Comparison of ENCODE assay signal across 32 cellular contexts in the genomic region with DNA sequence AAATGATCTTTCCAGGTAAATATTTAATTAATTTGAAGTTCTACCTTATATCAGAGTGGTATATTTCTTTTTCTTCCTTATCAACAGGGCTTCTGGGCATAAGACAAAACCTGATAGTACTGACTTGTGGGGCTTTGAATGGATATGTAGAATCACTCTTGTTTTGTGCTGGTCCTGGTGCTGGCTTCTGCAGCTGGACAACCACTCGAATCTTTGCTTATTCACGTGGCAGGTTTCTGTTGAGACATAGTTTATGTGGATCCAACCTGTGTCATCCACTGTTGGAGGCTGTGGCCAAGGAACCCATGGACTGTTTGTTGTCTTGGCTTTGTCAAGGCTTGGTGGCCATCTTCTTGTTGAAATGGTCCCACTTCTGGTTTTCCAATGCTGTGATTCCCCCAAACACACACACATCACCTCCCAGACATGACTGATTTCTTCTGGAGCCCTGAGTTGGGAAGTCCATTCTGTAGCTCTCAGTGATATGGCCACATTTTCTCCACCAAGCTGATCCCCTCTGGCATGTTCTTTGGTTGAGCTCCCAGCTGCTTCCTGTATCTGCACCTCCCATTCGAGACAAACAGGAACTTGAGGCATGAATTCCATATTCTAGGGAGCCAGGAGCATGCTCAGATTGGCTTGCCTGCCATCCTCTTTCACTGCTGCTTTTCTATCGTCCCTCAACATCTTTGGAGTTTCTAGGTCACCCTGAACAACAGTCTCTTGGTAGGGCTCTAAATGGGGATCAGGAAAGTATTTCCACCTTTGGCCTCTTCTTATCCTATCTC. TPM values are rescaled to one million over a fixed set of nuclear protein-coding genes. Genes with fewer than 3 reads are reported as not detected.
"Had no signal": no experiment of that assay in that cellular context is flagged by ENCODE, and none has a peak within 500 bp of the region (broad histone marks: within the 10 kb centered on the region; RNA-seq: fewer than 3 reads in every experiment).

No MANE protein-coding gene starts in this region.

- DNase-seq: activated B cell treated with CpG ODN at 0.5 μM for 24 hours; activated CD4-positive, alpha-beta memory T cell treated with anti-CD3 and anti-CD28 coated beads, Interleukin-2, amount 10 ng/mL, durations not matched to agents 7 days and 5 days; activated CD4-positive, alpha-beta T cell treated with anti-CD3 and anti-CD28 coated beads for 36 hours; activated CD4-positive, alpha-beta T cell treated with anti-CD3 and anti-CD28 coated beads, Interleukin-2, amount 50 U/mL, for 1 hour; activated gamma-delta T cell; activated naive CD4-positive, alpha-beta T cell treated with anti-CD3 and anti-CD28 coated beads for 36 hours; activated naive CD8-positive, alpha-beta T cell treated with anti-CD3 and anti-CD28 coated beads, Interleukin-2, amount 10 ng/mL, durations not matched to agents 7 days and 5 days; activated T-cell treated with anti-CD3 and anti-CD28 coated beads for 4 hours; activated T-cell treated with anti-CD3 and anti-CD28 coated beads, Interleukin-2, amount 50 U/mL, for 48 hours; adrenal gland; anterior cingulate cortex; cerebellar nuclear complex; MG63; NCI-H1105; NCI-H1436; NCI-H1694 treated with DMSO at 0.1 percent for 48 hours; NCI-H2029 treated with DMSO at 0.1 percent for 48 hours; NCI-H345; NCI-H510A; NCI-H69; NK-92 treated with Interleukin-12 subunit alpha and Interleukin-12 subunit beta, amount 100 ng/mL, for 24 hours; OCI-M1; RPMI8226; SHP77; T-helper 17 cell; T-helper 9 cell had no signal

- H3K4me1 Mint-ChIP-seq: activated B cell treated with CpG ODN at 0.5 μM for 24 hours had no signal

- H3K9me3 ChIP-seq: adrenal gland, MG63, SJSA1 had no signal

- H3K4me2 ChIP-seq: KMS-11 had no signal

- H3K4me3 ChIP-seq: adrenal gland, MG63, SJSA1 had no signal

- H3K36me3 ChIP-seq: adrenal gland, MG63, SJSA1 had no signal

- ATAC-seq: activated CD4-positive, alpha-beta T cell treated with anti-CD3 and anti-CD28 coated beads for 36 hours; activated T-helper 17 cell treated with anti-CD3 and anti-CD28 coated beads, Interleukin-2, amount 50 U/mL, for 72 hours; Panc1; T-helper 17 cell had no signal

- H3K27me3 ChIP-seq: adrenal gland, MG63, SJSA1 had no signal

- H3K27me3 Mint-ChIP-seq: activated CD4-positive, alpha-beta memory T cell treated with anti-CD3 and anti-CD28 coated beads, Interleukin-2, amount 10 ng/mL, durations not matched to agents 7 days and 5 days; activated CD4-positive, alpha-beta T cell treated with anti-CD3 and anti-CD28 coated beads for 36 hours; activated naive CD8-positive, alpha-beta T cell treated with anti-CD3 and anti-CD28 coated beads, Interleukin-2, amount 10 ng/mL, durations not matched to agents 7 days and 5 days; activated T-helper 17 cell treated with anti-CD3 and anti-CD28 coated beads, Interleukin-2, amount 50 U/mL, for 72 hours; T-helper 17 cell had no signal

- H3K27ac Mint-ChIP-seq: activated B cell treated with CpG ODN at 0.5 μM for 24 hours; activated CD4-positive, alpha-beta memory T cell treated with anti-CD3 and anti-CD28 coated beads, Interleukin-2, amount 10 ng/mL, durations not matched to agents 7 days and 5 days; activated CD4-positive, alpha-beta T cell treated with anti-CD3 and anti-CD28 coated beads for 36 hours; activated naive CD4-positive, alpha-beta T cell treated with anti-CD3 and anti-CD28 coated beads for 36 hours; activated naive CD8-positive, alpha-beta T cell treated with anti-CD3 and anti-CD28 coated beads, Interleukin-2, amount 10 ng/mL, durations not matched to agents 7 days and 5 days; activated T-helper 17 cell treated with anti-CD3 and anti-CD28 coated beads, Interleukin-2, amount 50 U/mL, for 72 hours; T-helper 17 cell had no signal

- H3K9ac ChIP-seq: KMS-11 had no signal

- H3K9me3 Mint-ChIP-seq: activated B cell treated with CpG ODN at 0.5 μM for 24 hours; activated CD4-positive, alpha-beta memory T cell treated with anti-CD3 and anti-CD28 coated beads, Interleukin-2, amount 10 ng/mL, durations not matched to agents 7 days and 5 days; activated naive CD4-positive, alpha-beta T cell treated with anti-CD3 and anti-CD28 coated beads for 36 hours; activated T-helper 17 cell treated with anti-CD3 and anti-CD28 coated beads, Interleukin-2, amount 50 U/mL, for 72 hours had no signal

- H3K27ac ChIP-seq: adrenal gland, KMS-11, SJSA1 had no signal

- H3K4me3 Mint-ChIP-seq: activated B cell treated with CpG ODN at 0.5 μM for 24 hours; activated CD4-positive, alpha-beta memory T cell treated with anti-CD3 and anti-CD28 coated beads, Interleukin-2, amount 10 ng/mL, durations not matched to agents 7 days and 5 days; activated CD4-positive, alpha-beta T cell treated with anti-CD3 and anti-CD28 coated beads for 36 hours; activated naive CD4-positive, alpha-beta T cell treated with anti-CD3 and anti-CD28 coated beads for 36 hours; activated naive CD8-positive, alpha-beta T cell treated with anti-CD3 and anti-CD28 coated beads, Interleukin-2, amount 10 ng/mL, durations not matched to agents 7 days and 5 days; activated T-helper 17 cell treated with anti-CD3 and anti-CD28 coated beads, Interleukin-2, amount 50 U/mL, for 72 hours; T-helper 17 cell had no signal

RNA-seq across cellular contexts. Expression of a gene that starts 19.5 kb away (rescaled TPM):
- total RNA-seq: activated B cell treated with CpG ODN at 0.5 μM for 24 hours; activated CD4-positive, alpha-beta memory T cell treated with anti-CD3 and anti-CD28 coated beads, Interleukin-2, amount 10 ng/mL, durations not matched to agents 7 days and 5 days; activated CD4-positive, alpha-beta T cell treated with anti-CD3 and anti-CD28 coated beads for 36 hours; activated CD8-positive, alpha-beta memory T cell treated with anti-CD3 and anti-CD28 coated beads for 36 hours; activated naive CD4-positive, alpha-beta T cell treated with anti-CD3 and anti-CD28 coated beads for 36 hours; activated naive CD8-positive, alpha-beta T cell treated with anti-CD3 and anti-CD28 coated beads, Interleukin-2, amount 10 ng/mL, durations not matched to agents 7 days and 5 days; activated T-helper 17 cell treated with anti-CD3 and anti-CD28 coated beads, Interleukin-2, amount 50 U/mL, for 72 hours; cardiac septum; SJSA1 had no signal

RNA-seq across cellular contexts. Expression of a gene that starts 53.9 kb away (rescaled TPM):
- total RNA-seq: activated B cell treated with CpG ODN at 0.5 μM for 24 hours; activated CD4-positive, alpha-beta memory T cell treated with anti-CD3 and anti-CD28 coated beads, Interleukin-2, amount 10 ng/mL, durations not matched to agents 7 days and 5 days; activated CD4-positive, alpha-beta T cell treated with anti-CD3 and anti-CD28 coated beads for 36 hours; activated CD8-positive, alpha-beta memory T cell treated with anti-CD3 and anti-CD28 coated beads for 36 hours; activated naive CD4-positive, alpha-beta T cell treated with anti-CD3 and anti-CD28 coated beads for 36 hours; activated T-helper 17 cell treated with anti-CD3 and anti-CD28 coated beads, Interleukin-2, amount 50 U/mL, for 72 hours; cardiac septum; SJSA1 had no signal
